ENCODE assay signal across 9 cellular contexts in the genomic region with DNA sequence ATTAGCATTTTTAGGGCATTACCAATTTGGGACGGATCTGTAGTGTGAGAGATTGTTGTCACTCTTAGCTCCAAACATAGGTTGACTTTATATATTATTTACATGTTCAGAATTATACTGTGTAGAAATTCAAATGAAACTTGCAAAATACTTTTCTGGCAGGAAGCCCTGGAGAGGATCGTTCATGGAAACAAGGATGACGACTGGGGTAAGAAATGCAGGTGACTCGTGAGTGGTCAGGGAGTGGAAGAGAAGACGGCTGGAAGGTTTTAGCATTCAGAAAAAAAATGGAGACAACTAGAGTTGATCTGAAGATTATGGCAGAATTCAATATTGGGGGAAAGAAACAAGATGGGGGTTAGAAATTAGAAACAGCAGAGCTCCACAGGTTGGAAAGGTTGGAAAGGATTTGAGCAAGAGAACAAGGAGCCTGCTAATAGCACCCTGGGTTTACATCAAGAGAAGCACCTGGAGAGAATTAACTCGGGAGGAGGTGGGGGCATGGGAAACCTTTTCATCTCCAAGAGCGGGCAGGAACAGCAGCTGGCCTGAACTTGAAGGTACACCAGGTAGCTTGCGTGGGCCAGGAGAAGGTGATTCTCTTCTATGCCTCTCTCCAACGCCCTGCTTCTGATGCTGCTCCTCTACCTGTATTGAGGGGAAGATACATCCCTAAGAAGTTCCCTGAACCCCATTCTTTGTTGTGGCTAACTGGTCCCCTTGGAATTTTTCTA. TPM values are rescaled to one million over a fixed set of nuclear protein-coding genes. Genes with fewer than 3 reads are reported as not detected.
A peak's percentile ranks its signal among the peaks of the same experiment; 100 is the strongest.
DNase-seq lines count a peak whose midpoint lies in the region; ATAC-seq and TF ChIP-seq lines count a peak whose summit lies in the region.
"Had no signal": no experiment of that assay in that cellular context is flagged by ENCODE, and none has a peak within 500 bp of the region (broad histone marks: within the 10 kb centered on the region; RNA-seq: fewer than 3 reads in every experiment).

No MANE protein-coding gene starts in this region.

- TF ChIP-seq POLR2A in HCT116 (IDR thresholded peaks at IDR 0.05; ENCODE audit: borderline replicate concordance, extremely low read depth, insufficient read depth, insufficient read length) = no peak

- peaks cover 15% of the 10 kb centered on the region for H3K4me1 Mint-ChIP-seq in T-helper 17 cell

- DNase-seq in HCT116 (ENCODE audit: low read depth, low spot score) (no peak), T-helper 17 cell (no peak), fibroblast of the aortic adventitia (ENCODE audit: low read depth) (no peak), skeletal muscle cell (ENCODE audit: low read depth) (no peak), GM13976 (ENCODE audit: low spot score) (no peak)
- DNase-seq in NK-92 treated with Interleukin-12 subunit alpha and Interleukin-12 subunit beta, amount 100 ng/mL, for 24 hours (lab: John Stamatoyannopoulos, UW) = no peak

- peak overlapping the region; percentile 93 for H2AFZ ChIP-seq in HCT116 (ENCODE audit: low read depth, low read length, poor library complexity, severe bottlenecking)

- in situ Hi-C loops in GM13976 (cut with MboI; ENCODE audit: low sequenced_read_pairs, unreplicated experiment) = loop anchor here (5.0 to 10.0 kb wide), 3 partner anchors 483 to 745 kb away; a partner anchor contains a TSS

- H3K4me3 ChIP-seq in HCT116 (replicated peaks in 1 of 2; ENCODE audit: low read depth in 1 of 2, low read length in 2 of 2) = peak overlapping the region in 1 of 2 experiments; percentile 49; a peak in 2 of 4 replicates
- H3K4me3 ChIP-seq in fibroblast of the aortic adventitia (ENCODE audit: low read depth, low read length) = peak overlapping the region; percentile 59
- H3K4me3 ChIP-seq in skeletal muscle cell (ENCODE audit: low read depth, low read length) = peak overlapping the region; percentile 25

- H3K79me2 ChIP-seq in HCT116 (ENCODE audit: insufficient read depth, low read length) = no peaks in the 10 kb centered on the region

- no peak for ATAC-seq in HCT116
- no peak for ATAC-seq in T-helper 17 cell
- ATAC-seq in GM19397 (IDR thresholded peaks at IDR 0.05; ENCODE audit: unreplicated experiment) = no peak
- no peak for ATAC-seq in HG02840 (IDR thresholded peaks at IDR 0.05; ENCODE audit: low FRiP score, unreplicated experiment)

- no peaks in the 10 kb centered on the region for H3K36me3 ChIP-seq in HCT116 (ENCODE audit: control insufficient read depth in 1 of 2, insufficient read depth in 2 of 2, low read length in 2 of 2)

- TF ChIP-seq RAD21 in HCT116 (IDR thresholded peaks at IDR 0.05; ENCODE audit: low read depth) = no peak

- H3K27me3 Mint-ChIP-seq in T-helper 17 cell = peaks cover 26% of the 10 kb centered on the region

- CTCF ChIA-PET in HCT116 (lab: Charles Lee) = interaction anchor here (1.0 to 2.1 kb wide), 7 partner anchors 78 to 485 kb away, joined by 3 to 12 read pairs (median 4); no protein-coding TSS in a partner anchor

- no TSS peak for BruUV-seq in HCT116 (replicated peaks; lab: Mats Ljungman, UMichigan)

- peak overlapping the region; percentile 5 for H3K4me3 Mint-ChIP-seq in T-helper 17 cell

- RAD21 ChIA-PET in HCT116 (lab: Charles Lee; ENCODE audit: low non-redundant PET in 1 of 2, low total read pairs in 2 of 2, uncharacterized antibody in 2 of 2, unreplicated experiment in 2 of 2) = no interaction called here

- no peak overlapping the region for H3K27ac ChIP-seq in HCT116 (ENCODE audit: low read depth, low read length)

- intact Hi-C loops in HCT116 (cut with micrococcal nuclease) = no loop called here

- no peaks in the 10 kb centered on the region for H3K27me3 ChIP-seq in HCT116 (ENCODE audit: insufficient read depth, low read length)

- no peaks in the 10 kb centered on the region for H3K9me2 ChIP-seq in HCT116 (ENCODE audit: insufficient read depth)

- peak overlapping the region; percentile 91 for H3K27ac Mint-ChIP-seq in T-helper 17 cell

- H3K9me3 ChIP-seq in HCT116 (ENCODE audit: control insufficient read depth in 1 of 2, insufficient read depth in 1 of 2, low read depth in 1 of 2, low read length in 2 of 2) (no peaks in the 10 kb centered on the region), T-helper 17 cell (ENCODE audit: control insufficient read depth, low read length, poor library complexity, severe bottlenecking) (no peaks in the 10 kb centered on the region)

- H3K9ac ChIP-seq in HCT116 (ENCODE audit: low read length) = peak overlapping the region; percentile 12; the same call in 1 of the 2 replicates

- peak overlapping the region; percentile 89 for H3K4me2 ChIP-seq in HCT116 (ENCODE audit: low read length)

- H4K20me1 ChIP-seq in HCT116 (ENCODE audit: insufficient read depth) = no peaks in the 10 kb centered on the region

- TF ChIP-seq CTCF in HCT116 (IDR thresholded peaks at IDR 0.05 in 2 of 3, conservative IDR thresholded peaks at IDR 0.05 in 1 of 3; ENCODE audit: borderline replicate concordance in 1 of 3, insufficient read depth in 1 of 3, low read depth in 2 of 3, low read length in 2 of 3) (no peak), fibroblast of the aortic adventitia (IDR thresholded peaks at IDR 0.05; ENCODE audit: insufficient read depth, low read length) (no peak), GM13976 (IDR thresholded peaks at IDR 0.05; ENCODE audit: borderline replicate concordance, control extremely low read depth, extremely low read depth, insufficient read depth, missing control alignments) (no peak)

- POLR2A ChIA-PET in HCT116 (lab: Charles Lee) = interaction anchor here (0.9 kb wide), 1 partner anchor 478 kb away, joined by 3 read pairs; no protein-coding TSS in a partner anchor

- peaks cover 6 to 40% of the 10 kb centered on the region in 2 experiments; a peak in 3 of 4 replicates for H3K4me1 ChIP-seq in HCT116 (ENCODE audit: control insufficient read depth in 1 of 2, insufficient read depth in 2 of 2, low read length in 2 of 2)

- H3K36me3 Mint-ChIP-seq in T-helper 17 cell (ENCODE audit: low read depth) = peaks cover 2% of the 10 kb centered on the region
- H3K36me3 Mint-ChIP-seq: T-cell had no signal

TF ChIP-seq in HCT116, 20 proteins besides CTCF, POLR2A, EP300 and RAD21:
- no peak for TF ChIP-seq SP1 (IDR thresholded peaks at IDR 0.05; ENCODE audit: low read depth)
- no peak for TF ChIP-seq ZNF274 (IDR thresholded peaks at IDR 0.05; ENCODE audit: low read depth, low read length)
TF ChIP-seq in HCT116: peak in this region for 0.

RNA-seq across cellular contexts. Expression of a gene that starts 37.0 kb away (rescaled TPM):
- 29.3 TPM for total RNA-seq in HCT116 (2021; ENCODE audit: unreplicated experiment)
- polyA plus RNA-seq in HCT116 (2012) = 119 and 121 TPM in 2 replicates
- total RNA-seq in T-helper 17 cell = 10 to 100 TPM; 32.0 to 51.9 TPM
- total RNA-seq in fibroblast of the aortic adventitia (ENCODE audit: low replicate concordance) = 13.3 and 31.6 TPM in 2 replicates
